ENCODE assay signal across 10 cellular contexts in genomic region chr5:154477382-154478223, GRCh38. TPM values are rescaled to one million over a fixed set of nuclear protein-coding genes. Genes with fewer than 3 reads are reported as not detected.
DNase-seq lines count a peak whose midpoint lies in the region; ATAC-seq and TF ChIP-seq lines count a peak whose summit lies in the region.
"Had no signal": no experiment of that assay in that cellular context is flagged by ENCODE, and none has a peak within 500 bp of the region (broad histone marks: within the 10 kb centered on the region; RNA-seq: fewer than 3 reads in every experiment).

No MANE protein-coding gene starts in this region.

- H3K9me3 Mint-ChIP-seq in activated B cell treated with CpG ODN at 0.5 μM for 24 hours: no peaks in the 10 kb centered on the region

- H3K4me2 ChIP-seq in GM23248 (ENCODE audit: unreplicated experiment): peak overlapping the region; percentile 69

- peak overlapping the region; percentile 72 for H3K4me3 Mint-ChIP-seq in activated B cell treated with CpG ODN at 0.5 μM for 24 hours

- peak in 1 of 4 donors; percentile 44 for TF ChIP-seq EP300 in sigmoid colon (IDR thresholded peaks at IDR 0.05)

- peak overlapping the region; percentile 34; the same call in 1 of the 2 replicates for H3K4me3 ChIP-seq in GM23248
- peak overlapping the region; percentile 70 to 77 (median 72) for H3K4me3 ChIP-seq in sigmoid colon

- peaks cover 79% of the 10 kb centered on the region for H3K27me3 Mint-ChIP-seq in activated B cell treated with CpG ODN at 0.5 μM for 24 hours

- no peaks in the 10 kb centered on the region for H3K36me3 Mint-ChIP-seq in activated B cell treated with CpG ODN at 0.5 μM for 24 hours (ENCODE audit: low read depth)

- H3K27ac ChIP-seq in GM23248: no peak overlapping the region
- H3K27ac ChIP-seq in sigmoid colon: peak overlapping the region in 3 of 4 donors; percentile 91 to 96 (median 94)
- H3K27ac ChIP-seq: thyroid gland had no signal

- H3K9ac ChIP-seq in GM23248: no peak overlapping the region

- intact Hi-C loops in activated B cell treated with CpG ODN at 0.5 μM for 24 hours (cut with micrococcal nuclease) (no loop called here), left cardiac atrium (cut with DNase I) (no loop called here), sigmoid colon (cut with DNase I) (loop anchor here (2.0 to 5.0 kb wide), 2 partner anchors 277 to 380 kb away; partner anchors contain the start of genes CNOT8 and LARP1)

- no peaks in the 10 kb centered on the region for H3K9me2 ChIP-seq in GM23248 (ENCODE audit: insufficient read depth)

- POLR2A ChIA-PET in activated B cell treated with CpG ODN at 0.5 μM for 24 hours (lab: Charles Lee): interaction anchor here (0.6 kb wide), 1 partner anchor 404 kb away, joined by 5 read pairs; no protein-coding TSS in a partner anchor

- CTCF ChIA-PET in activated B cell treated with CpG ODN at 0.5 μM for 24 hours (lab: Charles Lee): no interaction called here

- no peaks in the 10 kb centered on the region for H3F3A ChIP-seq in GM23248 (ENCODE audit: insufficient read depth)

- peaks cover 60% of the 10 kb centered on the region for H3K4me1 Mint-ChIP-seq in activated B cell treated with CpG ODN at 0.5 μM for 24 hours

- H3K27me3 ChIP-seq in GM23248 (replicated peaks; ENCODE audit: insufficient read depth) (peaks cover 98% of the 10 kb centered on the region), sigmoid colon (peaks cover 0 to 63% (median 9%) of the 10 kb centered on the region in 3 donors)

- no peaks in the 10 kb centered on the region for H3K36me3 ChIP-seq in GM23248 (ENCODE audit: low read depth)
- no peaks in the 10 kb centered on the region for H3K36me3 ChIP-seq in sigmoid colon
- H3K36me3 ChIP-seq: thyroid gland had no signal

- ATAC-seq in activated B cell treated with CpG ODN at 0.5 μM for 24 hours (ENCODE audit: low read depth): no peak
- peak; percentile 46 to 50 for ATAC-seq in left cardiac atrium

- WGBS in GM23248 (ENCODE audit: low coverage in 1 of 2, low lambda C conversion rate in 2 of 2, missing lambda C conversion rate in 2 of 2), 2 experiments: 3 to 5% methylated on average over 58 to 67 of the region's 68 CpGs
- 4% methylated on average over 68 of the region's 68 CpGs for WGBS in sigmoid colon, 2 donors

- no peaks in the 10 kb centered on the region for H3K79me2 ChIP-seq in GM23248 (ENCODE audit: insufficient read depth)

- H2AFZ ChIP-seq in GM23248: no peak overlapping the region

- peak; percentile 54 for DNase-seq in GM23248
- DNase-seq in activated B cell treated with CpG ODN at 0.5 μM for 24 hours: no peak
- peak; percentile 31 for DNase-seq in left cardiac atrium
- DNase-seq in sigmoid colon: no peak
- DNase-seq in NAMALWA (ENCODE audit: low spot score): no peak
- no peak for DNase-seq in NK-92 (lab: John Stamatoyannopoulos, UW; ENCODE audit: unreplicated experiment)
- no peak for DNase-seq in NCI-H1436 (lab: John Stamatoyannopoulos, UW)
- no peak for DNase-seq in RPMI8226
- DNase-seq: OCI-M1 had no signal

- H3K27ac Mint-ChIP-seq in activated B cell treated with CpG ODN at 0.5 μM for 24 hours: no peak overlapping the region

- no peaks in the 10 kb centered on the region for H4K20me1 ChIP-seq in GM23248 (ENCODE audit: insufficient read depth)

- H3K4me1 ChIP-seq in GM23248 (ENCODE audit: insufficient read depth) (no peaks in the 10 kb centered on the region), sigmoid colon (peaks cover 0 to 73% (median 64%) of the 10 kb centered on the region in 4 donors)

- no peaks in the 10 kb centered on the region for H3K9me3 ChIP-seq in GM23248 (ENCODE audit: low read depth)
- H3K9me3 ChIP-seq in sigmoid colon: no peaks in the 10 kb centered on the region
- H3K9me3 ChIP-seq: thyroid gland had no signal

- in situ Hi-C loops in GM23248 (cut with MboI): no loop called here

- TF ChIP-seq CTCF in activated B cell treated with CpG ODN at 0.5 μM for 24 hours (IDR thresholded peaks at IDR 0.05): no peak
- TF ChIP-seq CTCF in sigmoid colon (IDR thresholded peaks at IDR 0.05): no peak

- TF ChIP-seq POLR2A in sigmoid colon (IDR thresholded peaks at IDR 0.05): peak; percentile 61 to 86

RNA-seq across cellular contexts. Expression of gene HAND1, which starts 0.4 kb away (rescaled TPM):
- total RNA-seq in GM23248 (2014; rRNA removed; shearing (Covaris generic)): not detected in 2 replicates
- polyA plus RNA-seq in GM23248 (2016; fragmentation: Nextera tagmentation; extraction: Ambion mirVana): not detected in 2 replicates
- not detected in 2 replicates for total RNA-seq in activated B cell treated with CpG ODN at 0.5 μM for 24 hours
- total RNA-seq in left cardiac atrium: 1 to 10 TPM; 4.7 to 5.2 TPM
- total RNA-seq in sigmoid colon: 10 to 100 TPM; 45.6 to 69.2 (median 48.9) TPM
- 1 to 10 TPM in 2 of 3 donors, not detected in 1; 2.4 to 6.8 TPM for polyA plus RNA-seq in sigmoid colon
- total RNA-seq: thyroid gland had no signal

RNA-seq across cellular contexts. Expression of gene SAP30L, which starts 31.8 kb away (rescaled TPM):
- total RNA-seq in GM23248 (2014; rRNA removed; shearing (Covaris generic)): 26.0 and 45.9 TPM in 2 replicates
- polyA plus RNA-seq in GM23248 (2016; fragmentation: Nextera tagmentation; extraction: Ambion mirVana) (6.1 and 9.4 TPM in 2 replicates), sigmoid colon (10 to 100 TPM; 17.8 to 27.6 (median 24.5) TPM)
- total RNA-seq in activated B cell treated with CpG ODN at 0.5 μM for 24 hours (26.4 and 28.9 TPM in 2 replicates), left cardiac atrium (10 to 100 TPM; 32.1 to 33.8 TPM), sigmoid colon (10 to 100 TPM; 36.0 to 51.7 (median 42.9) TPM)

Comparison
In these comparisons a context has a peak if more than half of its experiments do, and no peak if none do; other contexts are left out.
1. DNase-seq: peak in GM23248 (single experiment) and left cardiac atrium (single experiment); none in activated B cell treated with CpG ODN at 0.5 μM for 24 hours (single experiment), sigmoid colon (single experiment), NAMALWA (single experiment), NK-92 (single experiment), NCI-H1436 (single experiment) and RPMI8226 (single experiment).
2. RNA of gene HAND1, which starts 0.4 kb away (total RNA-seq): 45.6 to 69.2 TPM in sigmoid colon; 4.7 to 5.2 TPM in left cardiac atrium, not detected in GM23248 and not detected in activated B cell treated with CpG ODN at 0.5 μM for 24 hours; every median in the first group is over 4 times any median in the second.